Comparison of ENCODE assay signal across 11 cellular contexts in genomic region chr6:32457054-32457453, GRCh38. TPM values are rescaled to one million over a fixed set of nuclear protein-coding genes. Genes with fewer than 3 reads are reported as not detected.
"Had no signal": no experiment of that assay in that cellular context is flagged by ENCODE, and none has a peak within 500 bp of the region (broad histone marks: within the 10 kb centered on the region; RNA-seq: fewer than 3 reads in every experiment).

No MANE protein-coding gene starts in this region.

- H3K4me3 ChIP-seq: GM23248, GM23338, HAP-1 had no signal

- H3K9me3 ChIP-seq: HAP-1 had no signal

- H2AFZ ChIP-seq: GM23248, GM23338 had no signal

- H3K4me2 ChIP-seq: GM23338 had no signal

- H3K4me1 ChIP-seq: HAP-1 had no signal

- H3K9ac ChIP-seq: GM23248 had no signal

- DNase-seq: GM23248, GOT3, H7, H9, HCEC 1CT, HFFc6 had no signal

- H3K36me3 ChIP-seq: HAP-1 had no signal

- ATAC-seq: GM23338, HCT116 had no signal

- H3K27ac ChIP-seq: GM23248 had no signal

RNA-seq across cellular contexts. Expression of gene HLA-DRA, which starts 17.4 kb away (rescaled TPM):
- total RNA-seq: GM23248, H7, HFFc6 had no signal

RNA-seq across cellular contexts. Expression of gene BTNL2, which starts 50.1 kb away (rescaled TPM):
- total RNA-seq: GM23248, GM23338, H1, H4, H7, H9, HFFc6 had no signal
